Comparison of ENCODE assay signal across 8 cellular contexts in the genomic region with DNA sequence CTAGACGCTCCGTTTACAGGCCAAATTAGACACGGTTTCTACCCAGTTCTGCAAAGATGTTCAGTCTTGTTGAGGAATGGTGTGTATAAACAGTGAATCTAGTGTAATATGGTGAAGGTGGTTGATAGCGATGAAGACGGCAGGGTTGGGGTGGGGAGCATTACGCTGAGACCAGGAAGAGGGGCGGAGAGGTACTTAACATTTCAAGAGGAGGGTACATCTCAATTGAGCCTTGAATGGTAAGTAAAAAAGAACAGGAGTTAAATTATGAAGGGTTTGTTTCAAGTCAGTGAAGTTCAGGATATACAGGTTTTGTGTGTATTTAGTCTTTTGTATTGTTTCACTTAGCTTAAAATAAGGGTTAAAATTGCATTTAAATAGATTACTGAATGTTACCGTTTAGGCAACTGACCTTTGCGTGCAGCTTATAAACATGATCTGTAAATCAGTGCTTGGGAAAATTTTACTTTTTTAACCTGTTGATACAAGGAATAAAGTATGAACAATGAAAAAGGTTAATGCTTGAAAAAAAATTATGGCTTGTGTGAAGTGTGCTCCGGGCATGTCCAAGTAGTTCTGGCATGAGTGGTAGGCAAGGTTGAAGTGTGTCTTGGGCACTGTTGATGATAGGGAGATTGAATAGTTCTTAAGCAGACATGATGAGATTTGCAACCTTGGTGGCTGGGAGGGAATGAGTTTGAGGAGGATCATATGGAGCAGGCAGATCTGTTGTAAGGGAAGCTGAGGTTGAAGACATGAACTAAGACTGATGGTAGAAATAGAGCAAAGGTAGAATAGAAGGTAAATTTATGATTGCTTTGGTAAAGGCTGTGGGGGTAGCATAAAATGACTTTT. TPM values are rescaled to one million over a fixed set of nuclear protein-coding genes. Genes with fewer than 3 reads are reported as not detected.
DNase-seq lines count a peak whose midpoint lies in the region; ATAC-seq and TF ChIP-seq lines count a peak whose summit lies in the region.

No MANE protein-coding gene starts in this region.

- peak overlapping the region; percentile 79 for H3K4me3 ChIP-seq in RWPE2 (ENCODE audit: severe bottlenecking)
- peak overlapping the region; percentile 94 to 100 (median 99) for H3K4me3 ChIP-seq in subcutaneous abdominal adipose tissue (ENCODE audit: low read depth in 1 of 5, low read length in 5 of 5)

- H3K4me3 Mint-ChIP-seq in progenitor cell of endocrine pancreas (ENCODE audit: low read depth): no peak overlapping the region

- DNase-seq in NCI-H748 (lab: John Stamatoyannopoulos, UW; ENCODE audit: unreplicated experiment) (peak; percentile 44), NCI-H748 treated with DMSO at 0.1 percent for 48 hours (lab: John Stamatoyannopoulos, UW) (no peak), RWPE2 (ENCODE audit: low spot score) (no peak), foreskin keratinocyte (no peak), progenitor cell of endocrine pancreas (ENCODE audit: low spot score, unreplicated experiment) (no peak), UCSD-AML1 (lab: John Stamatoyannopoulos, UW; ENCODE audit: unreplicated experiment) (no peak)

- H3K27me3 ChIP-seq in RWPE2 (ENCODE audit: insufficient read depth, poor library complexity, severe bottlenecking) (no peaks in the 10 kb centered on the region), foreskin keratinocyte (no peaks in the 10 kb centered on the region), subcutaneous abdominal adipose tissue (ENCODE audit: control insufficient read depth in 5 of 5, insufficient read depth in 4 of 5, low read length in 5 of 5) (no peaks in the 10 kb centered on the region)

- H3K36me3 ChIP-seq in RWPE2 (ENCODE audit: low read depth): peaks cover 67% of the 10 kb centered on the region
- H3K36me3 ChIP-seq in subcutaneous abdominal adipose tissue (ENCODE audit: control insufficient read depth in 5 of 5, insufficient read depth in 5 of 5, low read length in 5 of 5): peaks cover 14 to 62% (median 55%) of the 10 kb centered on the region in 5 donors

- H3K9me3 ChIP-seq in RWPE2 (ENCODE audit: severe bottlenecking) (no peaks in the 10 kb centered on the region), subcutaneous abdominal adipose tissue (ENCODE audit: control insufficient read depth in 5 of 5, low read length in 5 of 5) (no peaks in the 10 kb centered on the region)

- H3K4me1 ChIP-seq in RWPE2 (ENCODE audit: insufficient read depth, poor library complexity, severe bottlenecking): no peaks in the 10 kb centered on the region
- no peaks in the 10 kb centered on the region for H3K4me1 ChIP-seq in foreskin keratinocyte
- peaks cover 15 to 43% (median 32%) of the 10 kb centered on the region in 5 donors for H3K4me1 ChIP-seq in subcutaneous abdominal adipose tissue (ENCODE audit: control insufficient read depth in 5 of 5, insufficient read depth in 5 of 5, low read length in 5 of 5)

- H3K27ac ChIP-seq in RWPE2 (ENCODE audit: poor library complexity, severe bottlenecking) (peak overlapping the region; percentile 43), foreskin keratinocyte (peak overlapping the region; percentile 86), subcutaneous abdominal adipose tissue (ENCODE audit: low read depth, low read length) (peak overlapping the region; percentile 87)

- no peak overlapping the region for H3K27ac Mint-ChIP-seq in progenitor cell of endocrine pancreas

- TF ChIP-seq CTCF in RWPE2 (IDR thresholded peaks at IDR 0.05; ENCODE audit: poor library complexity, severe bottlenecking): no peak
- TF ChIP-seq CTCF in foreskin keratinocyte (conservative IDR thresholded peaks at IDR 0.05): no peak
- TF ChIP-seq CTCF in progenitor cell of endocrine pancreas (IDR thresholded peaks at IDR 0.05; ENCODE audit: unreplicated experiment): no peak

- H3K9me3 Mint-ChIP-seq in progenitor cell of endocrine pancreas (ENCODE audit: low read depth): no peaks in the 10 kb centered on the region

- H3K27me3 Mint-ChIP-seq in progenitor cell of endocrine pancreas: no peaks in the 10 kb centered on the region

- peaks cover 19% of the 10 kb centered on the region for H3K36me3 Mint-ChIP-seq in progenitor cell of endocrine pancreas (ENCODE audit: insufficient read depth)

- no peak for ATAC-seq in RWPE2 (ENCODE audit: low read depth)
- no peak for ATAC-seq in foreskin keratinocyte
- ATAC-seq in HG03159 (IDR thresholded peaks at IDR 0.05; ENCODE audit: unreplicated experiment): no peak

- peaks cover 14% of the 10 kb centered on the region for H3K4me1 Mint-ChIP-seq in progenitor cell of endocrine pancreas (ENCODE audit: low read depth)

- peak overlapping the region; percentile 84 to 98 (median 94) for H3K9ac ChIP-seq in subcutaneous abdominal adipose tissue (ENCODE audit: low read length in 5 of 5)

RNA-seq across cellular contexts. Expression of gene POLR1C, which starts 0.8 kb away (rescaled TPM):
- total RNA-seq in foreskin keratinocyte (52.8 and 60.9 TPM in 2 replicates), progenitor cell of endocrine pancreas (45.4 and 47.4 TPM in 2 replicates)
- 59.3 and 61.9 TPM in 2 replicates for polyA plus RNA-seq in foreskin keratinocyte

RNA-seq across cellular contexts. Expression of gene YIPF3, which starts 1.0 kb away (rescaled TPM):
- total RNA-seq in foreskin keratinocyte (69.2 and 83.9 TPM in 2 replicates), progenitor cell of endocrine pancreas (121 and 136 TPM in 2 replicates)
- polyA plus RNA-seq in foreskin keratinocyte: 110 and 125 TPM in 2 replicates

RNA-seq across cellular contexts. Expression of gene LRRC73, which starts 7.6 kb away (rescaled TPM):
- total RNA-seq in foreskin keratinocyte (0.37 and 0.39 TPM in 2 replicates), progenitor cell of endocrine pancreas (1.5 and 1.6 TPM in 2 replicates)
- 0.64 and 0.66 TPM in 2 replicates for polyA plus RNA-seq in foreskin keratinocyte

RNA-seq across cellular contexts. Expression of gene TJAP1, which starts 40.4 kb away (rescaled TPM):
- total RNA-seq in foreskin keratinocyte (28.6 and 29.7 TPM in 2 replicates), progenitor cell of endocrine pancreas (64.5 and 65.8 TPM in 2 replicates)
- polyA plus RNA-seq in foreskin keratinocyte: 28.6 and 28.8 TPM in 2 replicates

RNA-seq across cellular contexts. Expression of gene XPO5, which starts 58.1 kb away (rescaled TPM):
- total RNA-seq in foreskin keratinocyte (40.0 and 43.0 TPM in 2 replicates), progenitor cell of endocrine pancreas (64.0 and 70.7 TPM in 2 replicates)
- 23.4 and 29.3 TPM in 2 replicates for polyA plus RNA-seq in foreskin keratinocyte
